ENCODE assay signal across 13 cellular contexts in the genomic region with DNA sequence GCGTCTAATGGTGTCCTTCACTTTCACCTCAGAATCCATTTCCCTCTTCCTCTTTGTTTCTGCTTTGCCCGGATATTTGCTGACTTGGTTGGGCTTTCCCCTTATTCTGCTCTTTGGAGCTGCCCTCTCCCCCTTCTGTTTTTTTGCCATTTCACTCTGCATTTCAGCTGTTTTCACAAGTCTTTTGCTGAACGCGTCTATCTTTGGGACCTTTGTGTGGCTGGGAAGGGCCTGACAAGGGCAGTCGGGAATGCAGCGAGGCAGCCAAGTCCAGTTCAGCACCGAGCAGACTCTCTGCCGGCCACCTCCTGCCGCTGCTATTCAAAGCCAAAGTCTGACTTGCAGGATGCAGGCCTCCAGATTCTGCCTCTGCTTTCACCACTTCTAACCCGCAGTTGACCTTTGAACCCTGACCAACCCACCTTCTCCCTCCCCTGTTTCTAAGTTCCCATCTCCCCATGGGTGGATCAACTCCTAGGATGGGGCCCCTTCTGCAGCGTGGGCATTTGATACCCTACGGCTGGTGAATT. TPM values are rescaled to one million over a fixed set of nuclear protein-coding genes. Genes with fewer than 3 reads are reported as not detected.
DNase-seq lines count a peak whose midpoint lies in the region; ATAC-seq and TF ChIP-seq lines count a peak whose summit lies in the region.
"Had no signal": no experiment of that assay in that cellular context is flagged by ENCODE, and none has a peak within 500 bp of the region (broad histone marks: within the 10 kb centered on the region; RNA-seq: fewer than 3 reads in every experiment).

No MANE protein-coding gene starts in this region.

- no peaks in the 10 kb centered on the region for H3K9me3 Mint-ChIP-seq in progenitor cell of endocrine pancreas (ENCODE audit: low read depth)
- H3K9me3 Mint-ChIP-seq: CD4-positive, alpha-beta memory T cell had no signal

- H3K4me1 Mint-ChIP-seq in progenitor cell of endocrine pancreas (ENCODE audit: low read depth) = peaks cover 10% of the 10 kb centered on the region
- H3K4me1 Mint-ChIP-seq: CD4-positive, alpha-beta memory T cell had no signal

- H3K36me3 Mint-ChIP-seq in progenitor cell of endocrine pancreas (ENCODE audit: insufficient read depth) = no peaks in the 10 kb centered on the region
- H3K36me3 Mint-ChIP-seq: CD4-positive, alpha-beta memory T cell had no signal

- peaks cover 5% of the 10 kb centered on the region for H3K27me3 Mint-ChIP-seq in progenitor cell of endocrine pancreas
- H3K27me3 Mint-ChIP-seq: CD4-positive, alpha-beta memory T cell had no signal

- H3K4me3 ChIP-seq in cardiac fibroblast (replicated peaks in 1 of 2; ENCODE audit: low read depth in 2 of 2, low read length in 2 of 2) = no peak overlapping the region

- TF ChIP-seq CTCF in cardiac fibroblast (IDR thresholded peaks at IDR 0.05; ENCODE audit: low read depth, low read length) (no peak), progenitor cell of endocrine pancreas (IDR thresholded peaks at IDR 0.05; ENCODE audit: unreplicated experiment) (no peak)

- peak overlapping the region; percentile 33 for H3K27ac Mint-ChIP-seq in progenitor cell of endocrine pancreas
- H3K27ac Mint-ChIP-seq: CD4-positive, alpha-beta memory T cell had no signal

- DNase-seq in ELF-1 (ENCODE audit: low read depth, low spot score) (peak; percentile 66), cardiac fibroblast (ENCODE audit: low read depth in 2 of 2) (peak; percentile 77 to 89), hypothalamus (lab: John Stamatoyannopoulos, UW) (peak in 38 of 51 donors; percentile 21 to 91 (median 63)), progenitor cell of endocrine pancreas (ENCODE audit: low spot score, unreplicated experiment) (no peak), DMS153 (lab: John Stamatoyannopoulos, UW) (no peak), NCI-H748 treated with DMSO at 0.1 percent for 48 hours (lab: John Stamatoyannopoulos, UW) (no peak), NCI-H446 (lab: John Stamatoyannopoulos, UW) (no peak)
- DNase-seq: activated T-cell treated with anti-CD3 and anti-CD28 coated beads, Interleukin-2, amount 50 U/mL, for 48 hours; CD4-positive, alpha-beta memory T cell; NCI-H187 treated with DMSO at 0.1 percent for 48 hours; stimulated activated CD4-positive, alpha-beta T cell treated with anti-CD3 and anti-CD28 coated beads, Interleukin-2, amount 100 ng/mL, for 48 hours; SW 1271 had no signal

- no peak overlapping the region for H3K4me3 Mint-ChIP-seq in progenitor cell of endocrine pancreas (ENCODE audit: low read depth)
- H3K4me3 Mint-ChIP-seq: CD4-positive, alpha-beta memory T cell had no signal

- no peak for ATAC-seq in GM19351 (IDR thresholded peaks at IDR 0.05; ENCODE audit: unreplicated experiment)

RNA-seq across cellular contexts. Expression of a gene that starts 38.2 kb away (rescaled TPM):
- 1.8 and 3.1 TPM in 2 replicates for total RNA-seq in progenitor cell of endocrine pancreas

Comparison
In these comparisons a context has a peak if more than half of its experiments do, and no peak if none do; other contexts are left out.
1. DNase-seq: peak in ELF-1 (single experiment), cardiac fibroblast (2 of 2) and hypothalamus (38 of 51); none in progenitor cell of endocrine pancreas (single experiment), DMS153 (single experiment), NCI-H748 treated with DMSO at 0.1 percent for 48 hours (single experiment) and NCI-H446 (0 of 2).